In the genomic region with DNA sequence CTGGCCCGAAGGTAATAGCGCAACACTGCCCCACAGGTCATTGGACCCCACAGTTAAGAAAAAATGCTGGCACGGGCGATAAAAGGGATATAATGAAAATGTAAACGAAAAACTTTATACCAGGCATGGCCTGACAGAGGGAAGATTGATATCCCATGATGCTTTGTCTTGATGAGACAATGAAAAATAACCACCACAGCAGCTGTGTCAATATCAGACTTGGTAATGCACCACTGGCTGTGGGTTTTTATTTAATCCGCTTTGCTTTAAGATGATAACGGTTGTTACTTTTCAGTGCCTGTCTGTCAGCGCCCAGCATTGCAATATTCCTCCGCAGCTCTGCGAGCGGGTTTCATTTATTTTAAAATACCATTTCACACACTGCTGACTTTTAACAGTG, we compare ENCODE assay signal across 14 cellular contexts.
A peak's percentile ranks its signal among the peaks of the same experiment; 100 is the strongest.
DNase-seq lines count a peak whose midpoint lies in the region; ATAC-seq and TF ChIP-seq lines count a peak whose summit lies in the region.
"Had no signal": no experiment of that assay in that cellular context is flagged by ENCODE, and none has a peak within 500 bp of the region (broad histone marks: within the 10 kb centered on the region; RNA-seq: fewer than 3 reads in every experiment).

No MANE protein-coding gene starts in this region.

- DNase-seq in DMS53 treated with DMSO at 0.1 percent for 48 hours (lab: John Stamatoyannopoulos, UW; ENCODE audit: unreplicated experiment): peak; percentile 90
- peak; percentile 98 for DNase-seq in NCI-H2081 treated with DMSO at 0.1 percent for 48 hours (lab: John Stamatoyannopoulos, UW)
- DNase-seq in OCI-M1 (lab: John Stamatoyannopoulos, UW): peak; percentile 36
- peak; percentile 85 for DNase-seq in myocyte (ENCODE audit: low read depth)
- no peak for DNase-seq in globus pallidus (ENCODE audit: low spot score)
- DNase-seq in activated CD4-positive, alpha-beta T cell treated with anti-CD3 and anti-CD28 coated beads, Interleukin-2, amount 50 U/mL, for 4 hours: no peak
- no peak for DNase-seq in lower lobe of right lung
- no peak for DNase-seq in stimulated activated effector memory CD8-positive, alpha-beta T cell treated with anti-CD3 and anti-CD28 coated beads, Interleukin-12 subunit alpha, Interleukin-12 subunit beta, amount 100 ng/mL, for 72 hours (ENCODE audit: low spot score in 2 of 2)
- DNase-seq: BE2C; PC-3; stimulated activated naive B cell treated with anti-CD40 and anti-IgM and Interleukin-4, amounts not matched to agents 10 μg/mL and 1 μg/mL and 100 μg/mL, for 72 hours had no signal

- intact Hi-C loops in lower lobe of right lung (cut with DNase I): no loop called here

- H3K4me3 Mint-ChIP-seq in stimulated activated effector memory CD8-positive, alpha-beta T cell treated with anti-CD3 and anti-CD28 coated beads, Interleukin-12 subunit alpha, Interleukin-12 subunit beta, amount 100 ng/mL, for 72 hours: no peak overlapping the region
- H3K4me3 Mint-ChIP-seq: activated naive CD8-positive, alpha-beta T cell; neural progenitor cell; stimulated activated naive B cell treated with anti-CD40 and anti-IgM and Interleukin-4, amounts not matched to agents 10 μg/mL and 1 μg/mL and 100 μg/mL, for 72 hours; T-helper 2 cell treated with Interferon-gamma antibody and Interleukin-4, amounts not matched to agents 5 μg/mL and 100 μg/mL, for 36 hours had no signal

- H3K27me3 ChIP-seq in lower lobe of right lung (ENCODE audit: low read depth): no peaks in the 10 kb centered on the region
- H3K27me3 ChIP-seq: neural progenitor cell had no signal

- H3K9me3 ChIP-seq in lower lobe of right lung: no peaks in the 10 kb centered on the region
- H3K9me3 ChIP-seq: BE2C had no signal

- no peak for TF ChIP-seq CTCF in lower lobe of right lung (IDR thresholded peaks at IDR 0.05)

- no peaks in the 10 kb centered on the region for H3K36me3 ChIP-seq in lower lobe of right lung
- H3K36me3 ChIP-seq: BE2C, neural progenitor cell had no signal

- H3K27ac Mint-ChIP-seq in stimulated activated effector memory CD8-positive, alpha-beta T cell treated with anti-CD3 and anti-CD28 coated beads, Interleukin-12 subunit alpha, Interleukin-12 subunit beta, amount 100 ng/mL, for 72 hours: no peak overlapping the region
- H3K27ac Mint-ChIP-seq: activated naive CD8-positive, alpha-beta T cell; neural progenitor cell; stimulated activated naive B cell treated with anti-CD40 and anti-IgM and Interleukin-4, amounts not matched to agents 10 μg/mL and 1 μg/mL and 100 μg/mL, for 72 hours; T-helper 2 cell treated with Interferon-gamma antibody and Interleukin-4, amounts not matched to agents 5 μg/mL and 100 μg/mL, for 36 hours had no signal

- no peaks in the 10 kb centered on the region for H3K4me1 Mint-ChIP-seq in stimulated activated effector memory CD8-positive, alpha-beta T cell treated with anti-CD3 and anti-CD28 coated beads, Interleukin-12 subunit alpha, Interleukin-12 subunit beta, amount 100 ng/mL, for 72 hours
- H3K4me1 Mint-ChIP-seq: neural progenitor cell; stimulated activated naive B cell treated with anti-CD40 and anti-IgM and Interleukin-4, amounts not matched to agents 10 μg/mL and 1 μg/mL and 100 μg/mL, for 72 hours had no signal

- no peak overlapping the region for H3K4me3 ChIP-seq in lower lobe of right lung
- H3K4me3 ChIP-seq: neural progenitor cell had no signal

- no peak overlapping the region for H3K27ac ChIP-seq in lower lobe of right lung
- H3K27ac ChIP-seq: neural progenitor cell had no signal

- no peaks in the 10 kb centered on the region for H3K9me3 Mint-ChIP-seq in stimulated activated effector memory CD8-positive, alpha-beta T cell treated with anti-CD3 and anti-CD28 coated beads, Interleukin-12 subunit alpha, Interleukin-12 subunit beta, amount 100 ng/mL, for 72 hours
- H3K9me3 Mint-ChIP-seq: neural progenitor cell; stimulated activated naive B cell treated with anti-CD40 and anti-IgM and Interleukin-4, amounts not matched to agents 10 μg/mL and 1 μg/mL and 100 μg/mL, for 72 hours; T-helper 2 cell treated with Interferon-gamma antibody and Interleukin-4, amounts not matched to agents 5 μg/mL and 100 μg/mL, for 36 hours had no signal

- H3K36me3 Mint-ChIP-seq in stimulated activated effector memory CD8-positive, alpha-beta T cell treated with anti-CD3 and anti-CD28 coated beads, Interleukin-12 subunit alpha, Interleukin-12 subunit beta, amount 100 ng/mL, for 72 hours: no peaks in the 10 kb centered on the region
- H3K36me3 Mint-ChIP-seq: activated naive CD8-positive, alpha-beta T cell; neural progenitor cell; stimulated activated naive B cell treated with anti-CD40 and anti-IgM and Interleukin-4, amounts not matched to agents 10 μg/mL and 1 μg/mL and 100 μg/mL, for 72 hours had no signal

- no peak for ATAC-seq in lower lobe of right lung
- no peak for ATAC-seq in stimulated activated effector memory CD8-positive, alpha-beta T cell treated with anti-CD3 and anti-CD28 coated beads, Interleukin-12 subunit alpha, Interleukin-12 subunit beta, amount 100 ng/mL, for 72 hours
- ATAC-seq: PC-3; stimulated activated naive B cell treated with anti-CD40 and anti-IgM and Interleukin-4, amounts not matched to agents 10 μg/mL and 1 μg/mL and 100 μg/mL, for 72 hours had no signal

- H3K4me1 ChIP-seq in lower lobe of right lung: no peaks in the 10 kb centered on the region
- H3K4me1 ChIP-seq: BE2C, neural progenitor cell had no signal

Comparison
In these comparisons a context has a peak if more than half of its experiments do, and no peak if none do; other contexts are left out.
1. DNase-seq: peak in DMS53 treated with DMSO at 0.1 percent for 48 hours (single experiment), NCI-H2081 treated with DMSO at 0.1 percent for 48 hours (single experiment), OCI-M1 (single experiment) and myocyte (single experiment); none in globus pallidus (single experiment), activated CD4-positive, alpha-beta T cell treated with anti-CD3 and anti-CD28 coated beads, Interleukin-2, amount 50 U/mL, for 4 hours (0 of 2), lower lobe of right lung (single experiment) and stimulated activated effector memory CD8-positive, alpha-beta T cell treated with anti-CD3 and anti-CD28 coated beads, Interleukin-12 subunit alpha, Interleukin-12 subunit beta, amount 100 ng/mL, for 72 hours (0 of 2).